8 cellular contexts compared by ENCODE assay signal in the genomic region with DNA sequence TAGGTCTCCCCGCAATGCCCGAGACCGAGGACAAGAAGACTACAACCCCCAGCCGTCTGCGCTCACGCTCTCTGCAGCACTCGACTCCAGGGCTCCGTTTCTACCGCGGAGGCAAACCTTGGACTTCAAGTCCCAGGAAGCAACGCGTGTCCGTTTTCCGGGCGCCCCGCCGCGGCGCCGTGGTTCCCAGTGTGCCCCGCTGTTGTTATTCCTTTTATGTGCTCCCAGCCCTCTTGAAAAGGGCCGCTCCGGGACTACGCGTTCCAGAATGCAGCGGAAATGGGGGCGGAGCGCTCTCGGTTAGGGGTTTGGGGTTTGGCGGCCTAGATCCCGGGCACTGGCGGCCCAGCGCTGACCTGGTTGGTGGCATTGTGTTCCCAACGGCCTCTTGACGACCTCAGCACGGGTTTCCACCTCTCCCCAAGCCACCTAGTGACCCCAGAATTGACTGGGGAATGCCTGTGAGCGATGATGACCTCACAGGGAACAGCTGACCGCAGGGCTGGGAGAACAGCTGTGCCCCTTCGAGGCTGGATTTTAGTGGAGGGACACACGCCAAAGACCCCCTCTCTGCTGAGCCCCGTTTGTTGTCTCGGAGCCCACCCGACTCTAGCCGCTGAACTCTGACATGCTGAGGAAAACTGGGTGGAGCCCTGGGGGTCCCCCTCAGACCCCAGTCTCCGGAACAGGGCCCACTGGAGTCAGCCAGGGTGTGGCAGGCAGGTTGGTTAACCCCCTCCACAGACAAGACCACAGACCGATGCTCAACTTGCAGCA. TPM values are rescaled to one million over a fixed set of nuclear protein-coding genes. Genes with fewer than 3 reads are reported as not detected.
DNase-seq lines count a peak whose midpoint lies in the region; ATAC-seq and TF ChIP-seq lines count a peak whose summit lies in the region.

No MANE protein-coding gene starts in this region.

- CTCF ChIA-PET in PC-3 (lab: Charles Lee) = no interaction called here

- peak overlapping the region; percentile 99 for H3K4me2 ChIP-seq in PC-3 (ENCODE audit: low read length)

- no peaks in the 10 kb centered on the region for H3K27me3 ChIP-seq in PC-3 (ENCODE audit: low read length)
- no peaks in the 10 kb centered on the region for H3K27me3 ChIP-seq in mucosa of rectum (ENCODE audit: control insufficient read depth in 2 of 2, insufficient read depth in 2 of 2, low read length in 2 of 2)

- no peaks in the 10 kb centered on the region for H3K36me3 ChIP-seq in PC-3 (ENCODE audit: low read depth, low read length)
- no peaks in the 10 kb centered on the region for H3K36me3 ChIP-seq in mucosa of rectum (ENCODE audit: control insufficient read depth in 2 of 2, insufficient read depth in 2 of 2, low read length in 2 of 2)

- H3K4me3 Mint-ChIP-seq in activated T-cell treated with anti-CD3 and anti-CD28 coated beads, Interleukin-2, amount 50 U/mL, for 24 hours = peak overlapping the region; percentile 94

- TF ChIP-seq POLR2A in erythroblast (IDR thresholded peaks at IDR 0.05; ENCODE audit: low read length) = peak; percentile 78

- POLR2A ChIA-PET in PC-3 (lab: Charles Lee; ENCODE audit: unreplicated experiment) = interaction anchor here (0.6 kb wide), 1 partner anchor 57 kb away, joined by 3 read pairs; no protein-coding TSS in a partner anchor

- H3K9me3 ChIP-seq in PC-3 (ENCODE audit: low read length) = no peaks in the 10 kb centered on the region
- H3K9me3 ChIP-seq in mucosa of rectum (ENCODE audit: control insufficient read depth in 2 of 2, low read length in 2 of 2) = no peaks in the 10 kb centered on the region

- H3K27me3 Mint-ChIP-seq in activated T-cell treated with anti-CD3 and anti-CD28 coated beads, Interleukin-2, amount 50 U/mL, for 24 hours = no peaks in the 10 kb centered on the region

- TSS peak; percentile 75 for BruUV-seq in PC-3 (replicated peaks; lab: Mats Ljungman, UMichigan)

- peaks cover 27% of the 10 kb centered on the region for H3K79me2 ChIP-seq in PC-3 (ENCODE audit: low read length)

- H3K9me3 Mint-ChIP-seq in activated T-cell treated with anti-CD3 and anti-CD28 coated beads, Interleukin-2, amount 50 U/mL, for 24 hours = no peaks in the 10 kb centered on the region

- ATAC-seq in GM21717 (IDR thresholded peaks at IDR 0.05; ENCODE audit: unreplicated experiment) = peak; percentile 87
- peak; percentile 80 for ATAC-seq in PC-3

- intact Hi-C loops in PC-3 (cut with micrococcal nuclease) = loop anchor here (1.0 kb wide), 3 partner anchors 22 to 30 kb away; a partner anchor contains a TSS

- peaks cover 38% of the 10 kb centered on the region for H3K4me1 Mint-ChIP-seq in activated T-cell treated with anti-CD3 and anti-CD28 coated beads, Interleukin-2, amount 50 U/mL, for 24 hours (ENCODE audit: low read depth)

- H2AFZ ChIP-seq in PC-3 (ENCODE audit: low read length) = peak overlapping the region; percentile 82

- TF ChIP-seq CTCF in PC-3 (conservative IDR thresholded peaks at IDR 0.05; ENCODE audit: low read depth, low read length) = no peak

- peaks cover 24% of the 10 kb centered on the region for H3K36me3 Mint-ChIP-seq in activated T-cell treated with anti-CD3 and anti-CD28 coated beads, Interleukin-2, amount 50 U/mL, for 24 hours (ENCODE audit: low read depth)

- H3K27ac ChIP-seq in PC-3 (ENCODE audit: low read length) (peak overlapping the region; percentile 67), mucosa of rectum (ENCODE audit: low read depth in 2 of 2, low read length in 2 of 2) (peak overlapping the region; percentile 97 to 98)

- peaks cover 44% of the 10 kb centered on the region for H3K4me1 ChIP-seq in PC-3 (ENCODE audit: insufficient read depth, low read length)
- H3K4me1 ChIP-seq in mucosa of rectum (ENCODE audit: control insufficient read depth in 2 of 2, insufficient read depth in 2 of 2, low read length in 2 of 2) = peaks cover 44 to 47% of the 10 kb centered on the region in 2 donors

- peak; percentile 100 for DNase-seq in DMS53 (lab: John Stamatoyannopoulos, UW)
- DNase-seq in Jurkat, Clone E6-1 (ENCODE audit: low read depth, low spot score) = peak; percentile 99
- peak; percentile 98 for DNase-seq in PC-3
- peak; percentile 96 for DNase-seq in activated T-cell treated with anti-CD3 and anti-CD28 coated beads, Interleukin-2, amount 50 U/mL, for 24 hours
- peak; percentile 98 to 99 for DNase-seq in erythroblast (lab: John Stamatoyannopoulos, UW)
- peak; percentile 91 to 93 for DNase-seq in stimulated activated CD8-positive, alpha-beta memory T cell treated with anti-CD3 and anti-CD28 coated beads, Interleukin-4, amount 100 ng/mL, for 4 hours (ENCODE audit: low read depth in 2 of 2, low spot score in 1 of 2)

- no peaks in the 10 kb centered on the region for H3F3A ChIP-seq in PC-3 (ENCODE audit: low read length, unreplicated experiment)

- no peaks in the 10 kb centered on the region for H4K20me1 ChIP-seq in PC-3 (ENCODE audit: low read length)

- peak overlapping the region; percentile 96 for H3K27ac Mint-ChIP-seq in activated T-cell treated with anti-CD3 and anti-CD28 coated beads, Interleukin-2, amount 50 U/mL, for 24 hours

- no peaks in the 10 kb centered on the region for H3K9me2 ChIP-seq in PC-3 (replicated peaks; ENCODE audit: low read length)

- H3K4me3 ChIP-seq in Jurkat, Clone E6-1 (ENCODE audit: low read length) = peak overlapping the region; percentile 91
- H3K4me3 ChIP-seq in PC-3 (ENCODE audit: low read length) (peak overlapping the region; percentile 86), mucosa of rectum (ENCODE audit: low read length in 2 of 2) (peak overlapping the region; percentile 86 to 98)

- H3K9ac ChIP-seq in PC-3 (ENCODE audit: low read length) = peak overlapping the region; percentile 89
- peak overlapping the region; percentile 88 to 90 for H3K9ac ChIP-seq in mucosa of rectum (ENCODE audit: low read depth in 1 of 2, low read length in 2 of 2)

RNA-seq across cellular contexts. Expression of a gene that starts 0.5 kb away (rescaled TPM):
- 78.3 TPM for polyA plus RNA-seq in Jurkat, Clone E6-1 (2012; ENCODE audit: insufficient read depth, insufficient read length)
- total RNA-seq in PC-3 (2014; rRNA removed) = 30.6 and 40.1 TPM in 2 replicates

RNA-seq across cellular contexts. Expression of a gene that starts 1.2 kb away (rescaled TPM):
- polyA plus RNA-seq in Jurkat, Clone E6-1 (2012; ENCODE audit: insufficient read depth, insufficient read length) = 71.3 TPM
- total RNA-seq in PC-3 (2014; rRNA removed) = 267 and 284 TPM in 2 replicates

RNA-seq across cellular contexts. Expression of a gene that starts 9.8 kb away (rescaled TPM):
- 7.9 TPM for polyA plus RNA-seq in Jurkat, Clone E6-1 (2012; ENCODE audit: insufficient read depth, insufficient read length)
- total RNA-seq in PC-3 (2014; rRNA removed) = 1.7 and 2.6 TPM in 2 replicates

RNA-seq across cellular contexts. Expression of a gene that starts 22.4 kb away (rescaled TPM):
- 34.5 TPM for polyA plus RNA-seq in Jurkat, Clone E6-1 (2012; ENCODE audit: insufficient read depth, insufficient read length)
- 163 and 211 TPM in 2 replicates for total RNA-seq in PC-3 (2014; rRNA removed)

RNA-seq across cellular contexts. Expression of a gene that starts 25.1 kb away (rescaled TPM):
- 24.7 TPM for polyA plus RNA-seq in Jurkat, Clone E6-1 (2012; ENCODE audit: insufficient read depth, insufficient read length)
- total RNA-seq in PC-3 (2014; rRNA removed) = 52.1 and 71.6 TPM in 2 replicates

Comparison
In these comparisons a context has a peak if more than half of its experiments do, and no peak if none do; other contexts are left out.
1. Peak in every context shown above with its lines: DNase-seq, ATAC-seq, H3K4me3 ChIP-seq and H3K27ac ChIP-seq.